Comparison of ENCODE assay signal across 8 cellular contexts in the genomic region with DNA sequence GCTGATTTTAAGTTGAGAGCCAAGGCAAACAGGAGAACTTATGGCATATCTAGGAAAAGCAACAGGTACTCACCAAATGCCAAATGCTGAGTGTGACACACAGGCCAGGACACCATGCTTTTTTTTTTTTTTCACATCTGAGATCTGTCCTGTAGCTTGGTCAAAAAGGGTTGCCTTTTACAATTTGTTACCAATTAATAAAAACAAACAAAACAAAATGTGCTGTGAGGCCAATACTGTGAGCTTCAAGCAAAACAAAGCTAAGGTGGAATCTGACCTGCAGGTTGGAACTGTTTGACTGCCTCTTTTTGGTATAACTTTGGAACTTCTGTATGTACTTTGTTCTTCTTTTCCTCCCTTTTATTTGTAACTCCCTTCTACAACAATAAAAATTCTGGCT.
"Had no signal": no experiment of that assay in that cellular context is flagged by ENCODE, and none has a peak within 500 bp of the region (broad histone marks: within the 10 kb centered on the region; RNA-seq: fewer than 3 reads in every experiment).

No MANE protein-coding gene starts in this region.

- ATAC-seq: GM12878 had no signal

- FAIRE-seq: G401.6, GM12878, GM12891, GM12892, GM18507, GM19239 had no signal

- DNase-seq: GDM1, GF-D8 had no signal

- H3K4me3 ChIP-seq: GM12878 had no signal
